9 cellular contexts compared by ENCODE assay signal in genomic region chr3:56985460-56986327, GRCh38.
DNase-seq lines count a peak whose midpoint lies in the region; ATAC-seq and TF ChIP-seq lines count a peak whose summit lies in the region.
"Had no signal": no experiment of that assay in that cellular context is flagged by ENCODE, and none has a peak within 500 bp of the region (broad histone marks: within the 10 kb centered on the region; RNA-seq: fewer than 3 reads in every experiment).

No MANE protein-coding gene starts in this region.

- peaks cover 10% of the 10 kb centered on the region for H3K4me1 ChIP-seq in GM23338 (ENCODE audit: insufficient read depth)
- H3K4me1 ChIP-seq in stomach: peaks cover 23 to 48% (median 44%) of the 10 kb centered on the region in 4 donors

- H3K27ac Mint-ChIP-seq in GM23338 (peak overlapping the region; percentile 63), WTC11 (peak overlapping the region; percentile 43; the same call in 1 of the 2 replicates)

- CTCF ChIA-PET in AG04450 (lab: Charles Lee): interaction anchor here (1.0 to 7.6 kb wide), 4 partner anchors 10 to 283 kb away, joined by 3 to 176 read pairs (median 24); no protein-coding TSS in a partner anchor
- CTCF ChIA-PET in WTC11 (lab: Charles Lee): interaction anchor here (1.5 to 5.3 kb wide), 4 partner anchors 11 to 332 kb away, joined by 3 to 112 read pairs (median 52); partner anchors contain the start of gene ARHGEF3

- no peak for TF ChIP-seq POLR2A in stomach (IDR thresholded peaks at IDR 0.05)

- no peaks in the 10 kb centered on the region for H3K9me3 ChIP-seq in AG04450 (ENCODE audit: control insufficient read depth, insufficient read depth, low read length)
- no peaks in the 10 kb centered on the region for H3K9me3 ChIP-seq in stomach

- H3K4me3 Mint-ChIP-seq in GM23338 (no peak overlapping the region), WTC11 (no peak overlapping the region)

- no peaks in the 10 kb centered on the region for H3K36me3 ChIP-seq in GM23338 (ENCODE audit: insufficient read depth)
- no peaks in the 10 kb centered on the region for H3K36me3 ChIP-seq in stomach

- POLR2A ChIA-PET in AG04450 (lab: Yijun Ruan, JAX): no interaction called here
- POLR2A ChIA-PET in WTC11 (lab: Charles Lee): no interaction called here

- H3K27me3 ChIP-seq in AG04450 (ENCODE audit: control insufficient read depth, insufficient read depth, low read length): peaks cover 11% of the 10 kb centered on the region
- no peaks in the 10 kb centered on the region for H3K27me3 ChIP-seq in GM23338 (ENCODE audit: insufficient read depth)
- H3K27me3 ChIP-seq in stomach: no peaks in the 10 kb centered on the region

- H3K79me2 ChIP-seq in GM23338 (replicated peaks; ENCODE audit: insufficient read depth): no peaks in the 10 kb centered on the region

- intact Hi-C loops in stomach (cut with DNase I; ENCODE audit: low total_unique reads): loop anchor here (5.0 to 10.0 kb wide), 3 partner anchors 61 to 283 kb away; partner anchors contain the start of gene ARHGEF3

- TF ChIP-seq CTCF in AG04450 (IDR thresholded peaks at IDR 0.05; ENCODE audit: low read depth, low read length) (peak; percentile 19), GM23338 (conservative IDR thresholded peaks at IDR 0.05; ENCODE audit: low read depth in 2 of 2) (0 out of 4 replicates have a peak, but pooled peaks of 1 of the 2 experiments have one; percentile 10), WTC11 (IDR thresholded peaks at IDR 0.05) (no peak), foreskin fibroblast (IDR thresholded peaks at IDR 0.05; ENCODE audit: low read depth, low read length) (peak; percentile 14), stomach (IDR thresholded peaks at IDR 0.05) (no peak)

- H3K27me3 Mint-ChIP-seq in GM23338 (ENCODE audit: insufficient read depth, low read depth, poor library complexity) (peaks cover 3% of the 10 kb centered on the region), WTC11 (ENCODE audit: low read depth) (peaks cover 3% of the 10 kb centered on the region)

- no peaks in the 10 kb centered on the region for H3K9me2 ChIP-seq in GM23338 (ENCODE audit: insufficient read depth)

- H3F3A ChIP-seq in GM23338 (replicated peaks; ENCODE audit: low read depth): no peaks in the 10 kb centered on the region

- no peaks in the 10 kb centered on the region for H3K9me3 Mint-ChIP-seq in GM23338
- H3K9me3 Mint-ChIP-seq in WTC11: no peaks in the 10 kb centered on the region

- H3K36me3 Mint-ChIP-seq in GM23338 (ENCODE audit: low read depth) (no peaks in the 10 kb centered on the region), WTC11 (no peaks in the 10 kb centered on the region)

- no peak for DNase-seq in AG04450 (ENCODE audit: low read depth, low spot score)
- DNase-seq in GM23338 (ENCODE audit: low spot score): peak; percentile 30
- no peak for DNase-seq in WTC11 (ENCODE audit: low spot score)
- peak; percentile 54 to 87 for DNase-seq in foreskin fibroblast
- no peak for DNase-seq in NCI-H1092 (lab: John Stamatoyannopoulos, UW)
- no peak for DNase-seq in stomach
- DNase-seq: retina had no signal

- H3K4me1 Mint-ChIP-seq in GM23338 (peaks cover 24% of the 10 kb centered on the region), WTC11 (peaks cover 26% of the 10 kb centered on the region)

- peak overlapping the region; percentile 11 for H3K27ac ChIP-seq in AG04450 (ENCODE audit: low read depth, low read length)
- 0 out of 2 replicates have a peak overlapping the region, but pooled peaks have one; percentile 63 for H3K27ac ChIP-seq in GM23338 (ENCODE audit: low read depth)
- peak overlapping the region in 1 of 5 donors; percentile 0 for H3K27ac ChIP-seq in stomach

- H2AFZ ChIP-seq in GM23338: peak overlapping the region; percentile 52; the same call in 1 of the 2 replicates

- H3K4me2 ChIP-seq in GM23338: no peak overlapping the region

- H3K4me3 ChIP-seq in AG04450 (ENCODE audit: low read depth, low read length) (no peak overlapping the region), GM23338 (no peak overlapping the region), foreskin fibroblast (ENCODE audit: low read depth in 1 of 2, low read length in 2 of 2) (no peak overlapping the region), stomach (no peak overlapping the region)

- 87 to 89% (median 88%) methylated on average over 6 to 11 of the region's 11 CpGs for WGBS in stomach, 5 donors

- no peak for TF ChIP-seq EP300 in stomach (IDR thresholded peaks at IDR 0.05)

- H4K20me1 ChIP-seq in GM23338 (replicated peaks; ENCODE audit: insufficient read depth): no peaks in the 10 kb centered on the region

- ATAC-seq in GM23338 (no peak), WTC11 (peak; percentile 11; the same call in 1 of the 2 replicates), HG02588 (IDR thresholded peaks at IDR 0.05; ENCODE audit: unreplicated experiment) (no peak), GM21447 (IDR thresholded peaks at IDR 0.05; ENCODE audit: unreplicated experiment) (no peak)

TF ChIP-seq in GM23338, 12 proteins besides CTCF, POLR2A, EP300 and RAD21 (continues in another document):
- TF ChIP-seq EZH2 (IDR thresholded peaks at IDR 0.05; ENCODE audit: low read depth, unreplicated experiment): no peak

TF ChIP-seq in WTC11, 78 proteins besides CTCF, POLR2A, EP300 and RAD21:
- no peak for TF ChIP-seq ELF4 (CRISPR knock-in tag; IDR thresholded peaks at IDR 0.05; ENCODE audit: low read depth)
- TF ChIP-seq ATF2 (CRISPR knock-in tag; IDR thresholded peaks at IDR 0.05; ENCODE audit: borderline replicate concordance, low read depth): no peak
- no peak for TF ChIP-seq ATF3 (CRISPR knock-in tag; conservative IDR thresholded peaks at IDR 0.05)
- no peak for TF ChIP-seq CREM (CRISPR knock-in tag; IDR thresholded peaks at IDR 0.05)
- no peak for TF ChIP-seq NFE2L1 (CRISPR knock-in tag; IDR thresholded peaks at IDR 0.05)
- TF ChIP-seq GABPB1 (CRISPR knock-in tag; IDR thresholded peaks at IDR 0.05): no peak
- no peak for TF ChIP-seq RELA (CRISPR knock-in tag; IDR thresholded peaks at IDR 0.05; ENCODE audit: borderline replicate concordance)
- no peak for TF ChIP-seq IRF2 (CRISPR knock-in tag; IDR thresholded peaks at IDR 0.05; ENCODE audit: borderline replicate concordance, low read depth)
- no peak for TF ChIP-seq SOX15 (CRISPR knock-in tag; IDR thresholded peaks at IDR 0.05)
- no peak for TF ChIP-seq SP1 (CRISPR knock-in tag; conservative IDR thresholded peaks at IDR 0.05)
- no peak for TF ChIP-seq ZNF423 (CRISPR knock-in tag; IDR thresholded peaks at IDR 0.05)
- no peak for TF ChIP-seq KAT7 (CRISPR knock-in tag; IDR thresholded peaks at IDR 0.05; ENCODE audit: borderline replicate concordance)

Comparison
In these comparisons a context has a peak if more than half of its experiments do, and no peak if none do; other contexts are left out.
1. DNase-seq: peak in GM23338 (single experiment) and foreskin fibroblast (2 of 2); none in AG04450 (single experiment), WTC11 (single experiment), NCI-H1092 (single experiment) and stomach (single experiment).
2. CTCF ChIP-seq: peak in AG04450 (single experiment) and foreskin fibroblast (single experiment); none in WTC11 (single experiment) and stomach (0 of 7).